ENCODE assay signal across 11 cellular contexts in genomic region chr20:58361549-58361948, GRCh38. TPM values are rescaled to one million over a fixed set of nuclear protein-coding genes. Genes with fewer than 3 reads are reported as not detected.
DNase-seq lines count a peak whose midpoint lies in the region; ATAC-seq, FAIRE-seq and TF ChIP-seq lines count a peak whose summit lies in the region.
"Had no signal": no experiment of that assay in that cellular context is flagged by ENCODE, and none has a peak within 500 bp of the region (broad histone marks: within the 10 kb centered on the region; RNA-seq: fewer than 3 reads in every experiment).

No MANE protein-coding gene starts in this region.

- peaks cover 14% of the 10 kb centered on the region for H3K79me1 ChIP-seq in mesenchymal stem cell (replicated peaks; ENCODE audit: low read length, poor library complexity, severe bottlenecking)

- H2BK5ac ChIP-seq in mesenchymal stem cell (ENCODE audit: low read depth, low read length, poor library complexity, severe bottlenecking): no peak overlapping the region

- no peak overlapping the region for H2AFZ ChIP-seq in mesenchymal stem cell (ENCODE audit: low read depth, low read length)

- no peak for TF ChIP-seq POLR2A in erythroblast (IDR thresholded peaks at IDR 0.05; ENCODE audit: low read length)

- no peak overlapping the region for H4K91ac ChIP-seq in mesenchymal stem cell (ENCODE audit: low read length)

- H3K4me2 ChIP-seq in mesenchymal stem cell (ENCODE audit: low read length, poor library complexity, severe bottlenecking): no peak overlapping the region

- 75% methylated on average over 4 of the region's 5 CpGs for WGBS in mesenchymal stem cell

- H3K4me3 ChIP-seq in mesenchymal stem cell (ENCODE audit: insufficient read depth in 1 of 2, low read depth in 1 of 2, low read length in 2 of 2): no peak overlapping the region

- H4K8ac ChIP-seq in mesenchymal stem cell (ENCODE audit: low read length): peak overlapping the region; percentile 61

- peak; percentile 96 for FAIRE-seq in HTR-8/SVneo (lab: Jason Lieb, UNC)
- FAIRE-seq: endometrium had no signal

- peaks cover 10 to 85% of the 10 kb centered on the region in 2 experiments for H3K36me3 ChIP-seq in mesenchymal stem cell (ENCODE audit: control insufficient read depth in 1 of 2, insufficient read depth in 2 of 2, low read depth in 1 of 2, low read length in 2 of 2)

- H2BK12ac ChIP-seq in mesenchymal stem cell (ENCODE audit: low read length in 2 of 2): no peak overlapping the region

- H3K14ac ChIP-seq in mesenchymal stem cell (ENCODE audit: low read length in 2 of 2): no peak overlapping the region

- no peak overlapping the region for H3K4ac ChIP-seq in mesenchymal stem cell (ENCODE audit: low read depth in 1 of 2, low read length in 2 of 2)

- DNase-seq in EH (ENCODE audit: low read depth) (peak; percentile 81), HTR-8/SVneo (ENCODE audit: insufficient read length, low spot score) (no peak), erythroblast (lab: John Stamatoyannopoulos, UW) (peak; percentile 14 to 26), mesenchymal stem cell (peak; percentile 97), putamen (ENCODE audit: low spot score) (no peak)
- DNase-seq: activated CD8-positive, alpha-beta memory T cell treated with anti-CD3 and anti-CD28 coated beads, Interleukin-2, amount 10 ng/mL, durations not matched to agents 7 days and 5 days; MV-4-11; RPMI8226 had no signal

- no peak overlapping the region for H2BK120ac ChIP-seq in mesenchymal stem cell (ENCODE audit: low read depth, low read length)

- H3K9ac ChIP-seq in mesenchymal stem cell (ENCODE audit: low read length): peak overlapping the region; percentile 80

- ATAC-seq in HG03025 (IDR thresholded peaks at IDR 0.05; ENCODE audit: low FRiP score, unreplicated experiment): no peak
- no peak for ATAC-seq in HG02763 (IDR thresholded peaks at IDR 0.05; ENCODE audit: unreplicated experiment)
- ATAC-seq: activated CD8-positive, alpha-beta memory T cell treated with anti-CD3 and anti-CD28 coated beads, Interleukin-2, amount 10 ng/mL, durations not matched to agents 7 days and 5 days had no signal

- H3K18ac ChIP-seq in mesenchymal stem cell (ENCODE audit: low read depth in 1 of 2, low read length in 2 of 2): no peak overlapping the region

- no peak overlapping the region for H2BK15ac ChIP-seq in mesenchymal stem cell (ENCODE audit: low read depth, poor library complexity, severe bottlenecking)

- no peak overlapping the region for H3K27ac ChIP-seq in mesenchymal stem cell (ENCODE audit: low read length, poor library complexity, severe bottlenecking)

- no peak overlapping the region for H2AK5ac ChIP-seq in mesenchymal stem cell (ENCODE audit: low read length, severe bottlenecking)

- no peaks in the 10 kb centered on the region for H3K9me3 ChIP-seq in mesenchymal stem cell (ENCODE audit: control insufficient read depth, low read length)

- no peaks in the 10 kb centered on the region for H3K27me3 ChIP-seq in mesenchymal stem cell (ENCODE audit: control insufficient read depth in 1 of 2, insufficient read depth in 1 of 2, low read length in 2 of 2)

- H3K23ac ChIP-seq in mesenchymal stem cell (ENCODE audit: low read length in 2 of 2): no peak overlapping the region

- peaks cover 2% of the 10 kb centered on the region for H3K4me1 ChIP-seq in mesenchymal stem cell (ENCODE audit: control insufficient read depth, insufficient read depth, low read depth, low read length)

RNA-seq across cellular contexts. Expression of gene VAPB, which starts 27.5 kb away (rescaled TPM):
- polyA plus RNA-seq in mesenchymal stem cell (2013, experiment 1 of 2): 27.2 TPM
- polyA plus RNA-seq in mesenchymal stem cell (2013, experiment 2 of 2): 28.8 TPM

RNA-seq across cellular contexts. Expression of gene RAB22A, which starts 52.0 kb away (rescaled TPM):
- polyA plus RNA-seq in mesenchymal stem cell (2013, experiment 1 of 2): 16.4 TPM
- 16.1 TPM for polyA plus RNA-seq in mesenchymal stem cell (2013, experiment 2 of 2)

Comparison
In these comparisons a context has a peak if more than half of its experiments do, and no peak if none do; other contexts are left out.
1. DNase-seq: peak in EH (single experiment), erythroblast (2 of 2) and mesenchymal stem cell (single experiment); none in HTR-8/SVneo (single experiment) and putamen (single experiment).